22 cellular contexts compared by ENCODE assay signal in genomic region chr5:33852327-33852726, GRCh38. TPM values are rescaled to one million over a fixed set of nuclear protein-coding genes. Genes with fewer than 3 reads are reported as not detected.
A peak's percentile ranks its signal among the peaks of the same experiment; 100 is the strongest.
DNase-seq lines count a peak whose midpoint lies in the region; ATAC-seq, FAIRE-seq and TF ChIP-seq lines count a peak whose summit lies in the region.
"Had no signal": no experiment of that assay in that cellular context is flagged by ENCODE, and none has a peak within 500 bp of the region (broad histone marks: within the 10 kb centered on the region; RNA-seq: fewer than 3 reads in every experiment).

No MANE protein-coding gene starts in this region.

- no peaks in the 10 kb centered on the region for H3K27me3 ChIP-seq in gastroesophageal sphincter
- H3K27me3 ChIP-seq in smooth muscle cell (ENCODE audit: low read depth): no peaks in the 10 kb centered on the region
- H3K27me3 ChIP-seq: sigmoid colon, SJCRH30 had no signal

- peaks cover 0 to 42% (median 5%) of the 10 kb centered on the region in 3 donors for H3K4me1 ChIP-seq in gastroesophageal sphincter
- peaks cover 63% of the 10 kb centered on the region for H3K4me1 ChIP-seq in smooth muscle cell (ENCODE audit: low read depth)

- H3K4me3 ChIP-seq in astrocyte of the spinal cord (ENCODE audit: low read depth, low read length) (no peak overlapping the region), gastroesophageal sphincter (no peak overlapping the region), smooth muscle cell (peak overlapping the region; percentile 27)
- H3K4me3 ChIP-seq: SJCRH30 had no signal

- peaks cover 27% of the 10 kb centered on the region for H4K20me1 ChIP-seq in smooth muscle cell (ENCODE audit: low read depth)

- WGBS in gastroesophageal sphincter (ENCODE audit: low coverage in 1 of 2), 2 donors: 27 to 42% methylated on average over 5 of the region's 5 CpGs
- 33% methylated on average over 5 of the region's 5 CpGs for WGBS in smooth muscle cell (ENCODE audit: low lambda C conversion rate)

- FAIRE-seq in D721Med (lab: Jason Lieb, UNC): no peak

- in situ Hi-C loops in astrocyte of the spinal cord (cut with HindIII; ENCODE audit: low sequenced_read_pairs): no loop called here

- ATAC-seq in gastroesophageal sphincter: peak; percentile 34

- no peaks in the 10 kb centered on the region for H3K9me3 ChIP-seq in gastroesophageal sphincter
- H3K9me3 ChIP-seq in smooth muscle cell (replicated peaks; ENCODE audit: low read depth): no peaks in the 10 kb centered on the region
- H3K9me3 ChIP-seq: sigmoid colon, SJCRH30 had no signal

- H3K27ac Mint-ChIP-seq in HFFc6 (peak overlapping the region; percentile 76), nephron progenitor cell (no peak overlapping the region)
- H3K27ac Mint-ChIP-seq: activated naive CD4-positive, alpha-beta T cell treated with anti-CD3 and anti-CD28 coated beads, Interleukin-2, amount 50 U/mL, for 24 hours; type B pancreatic cell had no signal

- H3K4me1 Mint-ChIP-seq in HFFc6 (ENCODE audit: low read depth) (peaks cover 74% of the 10 kb centered on the region), nephron progenitor cell (peaks cover 67% of the 10 kb centered on the region)

- H3K27ac ChIP-seq in gastroesophageal sphincter: peak overlapping the region in 1 of 4 donors; percentile 12
- peak overlapping the region; percentile 75 for H3K27ac ChIP-seq in smooth muscle cell (ENCODE audit: low read depth)
- H3K27ac ChIP-seq: SJCRH30 had no signal

- peak overlapping the region; percentile 32 for H2AFZ ChIP-seq in smooth muscle cell (ENCODE audit: low read depth)

- H3K9ac ChIP-seq in smooth muscle cell (ENCODE audit: low read depth): peak overlapping the region; percentile 31

- H3K36me3 ChIP-seq in gastroesophageal sphincter: no peaks in the 10 kb centered on the region
- H3K36me3 ChIP-seq in smooth muscle cell (ENCODE audit: low read depth): no peaks in the 10 kb centered on the region
- H3K36me3 ChIP-seq: sigmoid colon had no signal

- peak overlapping the region; percentile 83 for H3K4me3 Mint-ChIP-seq in HFFc6
- H3K4me3 Mint-ChIP-seq in nephron progenitor cell: no peak overlapping the region
- H3K4me3 Mint-ChIP-seq: activated naive CD4-positive, alpha-beta T cell treated with anti-CD3 and anti-CD28 coated beads, Interleukin-2, amount 50 U/mL, for 24 hours; central memory CD8-positive, alpha-beta T cell; type B pancreatic cell had no signal

- H3K79me2 ChIP-seq in smooth muscle cell (ENCODE audit: low read depth): peaks cover 54% of the 10 kb centered on the region

- TF ChIP-seq CTCF in HFFc6 (IDR thresholded peaks at IDR 0.05) (no peak), astrocyte of the spinal cord (IDR thresholded peaks at IDR 0.05; ENCODE audit: low read depth, low read length) (no peak), gastroesophageal sphincter (IDR thresholded peaks at IDR 0.05) (no peak), smooth muscle cell (IDR thresholded peaks at IDR 0.05; ENCODE audit: borderline replicate concordance, insufficient read depth, poor library complexity, severe bottlenecking) (no peak), nephron progenitor cell (IDR thresholded peaks at IDR 0.05) (no peak), D721Med (IDR thresholded peaks at IDR 0.05; ENCODE audit: insufficient read depth, missing control alignments) (no peak)

- peak overlapping the region; percentile 84 for H3K4me2 ChIP-seq in smooth muscle cell

- no peaks in the 10 kb centered on the region for H3K9me3 Mint-ChIP-seq in HFFc6
- no peaks in the 10 kb centered on the region for H3K9me3 Mint-ChIP-seq in nephron progenitor cell
- H3K9me3 Mint-ChIP-seq: activated naive CD4-positive, alpha-beta T cell treated with anti-CD3 and anti-CD28 coated beads, Interleukin-2, amount 50 U/mL, for 24 hours; central memory CD8-positive, alpha-beta T cell; type B pancreatic cell had no signal

- H3K36me3 Mint-ChIP-seq in HFFc6 (ENCODE audit: low read depth): peaks cover 3% of the 10 kb centered on the region; the same call in 1 of the 2 replicates
- no peaks in the 10 kb centered on the region for H3K36me3 Mint-ChIP-seq in nephron progenitor cell (ENCODE audit: low read depth)
- H3K36me3 Mint-ChIP-seq: activated naive CD4-positive, alpha-beta T cell treated with anti-CD3 and anti-CD28 coated beads, Interleukin-2, amount 50 U/mL, for 24 hours; type B pancreatic cell had no signal

- DNase-seq in HFFc6: no peak
- DNase-seq in astrocyte of the spinal cord (ENCODE audit: low read depth, low spot score): peak; percentile 49
- DNase-seq in smooth muscle cell (lab: John Stamatoyannopoulos, UW; ENCODE audit: unreplicated experiment): no peak
- DNase-seq in nephron progenitor cell: no peak
- no peak for DNase-seq in activated CD8-positive, alpha-beta memory T cell treated with anti-CD3 and anti-CD28 coated beads, Interleukin-2, amount 50 U/mL, for 48 hours
- no peak for DNase-seq in NCI-H524 (lab: John Stamatoyannopoulos, UW)
- DNase-seq in D721Med (ENCODE audit: insufficient read length, low spot score): no peak
- DNase-seq: activated CD4-positive, alpha-beta T cell treated with anti-CD3 and anti-CD28 coated beads, Interleukin-2, amount 50 U/mL, for 1 hour; activated T-cell treated with anti-CD3 and anti-CD28 coated beads for 4 hours; C1 segment of cervical spinal cord; midbrain; NCI-H1436 treated with DMSO at 0.1 percent for 48 hours; NCI-H2227 treated with DMSO at 0.1 percent for 48 hours; nucleus accumbens; sigmoid colon; SJCRH30; T1000 had no signal

- TF ChIP-seq EP300 in gastroesophageal sphincter (IDR thresholded peaks at IDR 0.05): no peak

- no peak for TF ChIP-seq POLR2A in gastroesophageal sphincter (IDR thresholded peaks at IDR 0.05)

- peaks cover 1% of the 10 kb centered on the region; the same call in 1 of the 2 replicates for H3K27me3 Mint-ChIP-seq in HFFc6 (ENCODE audit: insufficient read depth)
- no peaks in the 10 kb centered on the region for H3K27me3 Mint-ChIP-seq in nephron progenitor cell (ENCODE audit: low read depth, poor library complexity)
- H3K27me3 Mint-ChIP-seq: activated naive CD4-positive, alpha-beta T cell treated with anti-CD3 and anti-CD28 coated beads, Interleukin-2, amount 50 U/mL, for 24 hours; type B pancreatic cell had no signal

- H3F3A ChIP-seq in smooth muscle cell (ENCODE audit: low read depth): peaks cover 16% of the 10 kb centered on the region

RNA-seq across cellular contexts. Expression of gene ADAMTS12, which starts 39.5 kb away (rescaled TPM):
- 10 to 100 TPM; 42.2 to 49.7 (median 47.2) TPM for total RNA-seq in HFFc6 (2021; fragmentation: NEBNext Ultra II Directional; extraction: Animal tissue kit (Norgen Biotek cat#: 25700))
- total RNA-seq in gastroesophageal sphincter: 1 to 10 TPM; 2.6 to 6.5 (median 5.2) TPM
- 84.9 and 97.4 TPM in 2 replicates for total RNA-seq in smooth muscle cell
- 21.4 and 34.3 TPM in 2 replicates for polyA plus RNA-seq in smooth muscle cell
- total RNA-seq: HT-29 had no signal

Comparison
In these comparisons a context has a peak if more than half of its experiments do, and no peak if none do; other contexts are left out.
1. RNA of gene ADAMTS12, which starts 39.5 kb away (total RNA-seq): 84.9 to 97.4 TPM in smooth muscle cell and 42.2 to 49.7 TPM in HFFc6; 2.6 to 6.5 TPM in gastroesophageal sphincter; every median in the first group is over 4 times any median in the second.